ENCODE assay signal across 26 cellular contexts in the genomic region with DNA sequence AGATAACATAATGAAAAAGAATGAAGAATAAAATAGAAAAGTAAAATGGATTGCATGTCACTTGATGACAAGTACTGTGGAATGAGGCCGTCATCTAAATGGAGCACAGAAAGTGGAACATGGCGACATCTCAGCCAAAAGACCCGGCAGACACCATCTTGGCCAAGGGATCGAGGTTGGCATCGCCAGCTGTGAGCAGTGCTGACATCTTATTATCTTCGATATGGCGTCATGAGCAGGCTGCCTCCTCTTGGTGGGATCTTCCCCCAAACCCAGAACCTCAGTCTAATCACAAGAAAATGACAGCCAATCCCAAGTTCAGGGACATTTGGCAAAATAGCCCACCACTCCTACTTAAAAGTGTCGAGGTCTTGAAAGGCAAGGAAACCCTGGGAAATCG. TPM values are rescaled to one million over a fixed set of nuclear protein-coding genes. Genes with fewer than 3 reads are reported as not detected.
DNase-seq lines count a peak whose midpoint lies in the region; ATAC-seq, FAIRE-seq and TF ChIP-seq lines count a peak whose summit lies in the region.
"Had no signal": no experiment of that assay in that cellular context is flagged by ENCODE, and none has a peak within 500 bp of the region (broad histone marks: within the 10 kb centered on the region; RNA-seq: fewer than 3 reads in every experiment).

No MANE protein-coding gene starts in this region.

- TF ChIP-seq POLR2A in HepG2 (IDR thresholded peaks at IDR 0.05; ENCODE audit: insufficient read depth in 1 of 2, low read depth in 2 of 2, low read length in 2 of 2) (no peak), right lobe of liver (IDR thresholded peaks at IDR 0.05) (no peak)

- WGBS in HepG2 (ENCODE audit: low lambda C conversion rate), result 98% methylated on average over 8 of the region's 9 CpGs
- 86% methylated on average over 6 of the region's 9 CpGs for WGBS in right lobe of liver (ENCODE audit: insufficient coverage, low coverage, low lambda C conversion rate, missing lambda C conversion rate)
- 82% methylated on average over 9 of the region's 9 CpGs for WGBS in liver

- H3K9ac ChIP-seq in HepG2 (ENCODE audit: insufficient read depth, low read depth, low read length), result no peak overlapping the region
- H3K9ac ChIP-seq in liver (ENCODE audit: low read depth in 1 of 2, low read length in 2 of 2), result no peak overlapping the region
- H3K9ac ChIP-seq: BLaER1 treated with 17β-estradiol and CSF1 and Interleukin-3, amounts not matched to agents 10 nM and 100 nM; GM23248 had no signal

- TF ChIP-seq CTCF in HepG2 (CRISPR knock-in tag; IDR thresholded peaks at IDR 0.05) (no peak), right lobe of liver (IDR thresholded peaks at IDR 0.05) (no peak), chondrocyte (IDR thresholded peaks at IDR 0.05) (no peak), liver (IDR thresholded peaks at IDR 0.05; ENCODE audit: low read depth, low read length, missing input control) (no peak)

- no peaks in the 10 kb centered on the region for H3K9me3 ChIP-seq in HepG2 (ENCODE audit: low read length)
- no peaks in the 10 kb centered on the region for H3K9me3 ChIP-seq in right lobe of liver
- no peaks in the 10 kb centered on the region for H3K9me3 ChIP-seq in liver (ENCODE audit: control insufficient read depth in 4 of 4, low read length in 3 of 4)
- H3K9me3 ChIP-seq: BE2C; BLaER1 treated with 17β-estradiol and CSF1 and Interleukin-3, amounts not matched to agents 10 nM and 100 nM had no signal

- DNase-seq in HepG2 (ENCODE audit: low spot score), result no peak
- no peak for DNase-seq in right lobe of liver
- peak; percentile 14 for DNase-seq in chondrocyte (ENCODE audit: low spot score)
- DNase-seq in NCI-H1436 treated with DMSO at 0.1 percent for 48 hours (lab: John Stamatoyannopoulos, UW), result no peak
- no peak for DNase-seq in activated CD4-positive, alpha-beta T cell treated with anti-CD3 and anti-CD28 coated beads, Interleukin-2, amount 10 ng/mL, durations not matched to agents 24 days and 14 days
- no peak for DNase-seq in NOMO-1 (lab: John Stamatoyannopoulos, UW; ENCODE audit: unreplicated experiment in 2 of 2)
- DNase-seq: ACHN; AML-193; BE2C; CD4-positive, alpha-beta T cell; CD8-positive, alpha-beta memory T cell; DMS153; DND-41; GM23248; H7; HCEC 1CT had no signal

- in situ Hi-C loops in HepG2 (cut with HindIII; ENCODE audit: extremely low pct_ligation_motif_present, low pct_unique_long_range_greater_than_20kb), result no loop called here

- peaks cover 37% of the 10 kb centered on the region for H3K79me2 ChIP-seq in HepG2 (ENCODE audit: insufficient read depth, low read length)

- ATAC-seq in HepG2 (no peak), right lobe of liver (no peak), HG03520 (IDR thresholded peaks at IDR 0.05; ENCODE audit: unreplicated experiment) (no peak)

- no peak overlapping the region for H3K4me3 Mint-ChIP-seq in chondrocyte (ENCODE audit: unreplicated experiment)
- H3K4me3 Mint-ChIP-seq in activated CD4-positive, alpha-beta T cell treated with anti-CD3 and anti-CD28 coated beads, Interleukin-2, amount 10 ng/mL, durations not matched to agents 24 days and 14 days, result no peak overlapping the region
- H3K4me3 Mint-ChIP-seq: CD14-positive monocyte; CD4-positive, alpha-beta T cell; CD8-positive, alpha-beta memory T cell had no signal

- no peak for FAIRE-seq in HepG2 (lab: Jason Lieb, UNC)
- FAIRE-seq: A204.1, G401.6, GM12892, GM19239, H1 had no signal

- POLR2A ChIA-PET in HepG2 (lab: Yijun Ruan, JAX), result interaction anchor here (1.2 to 15.7 kb wide), 5 partner anchors 13 to 208 kb away, joined by 3 to 638 read pairs (median 96); a partner anchor contains a TSS

- TSS peak; percentile 5 for BruUV-seq in HepG2 (replicated peaks; lab: Mats Ljungman, UMichigan)

- H3K27me3 Mint-ChIP-seq in chondrocyte (ENCODE audit: low read depth), result no peaks in the 10 kb centered on the region
- no peaks in the 10 kb centered on the region for H3K27me3 Mint-ChIP-seq in activated CD4-positive, alpha-beta T cell treated with anti-CD3 and anti-CD28 coated beads, Interleukin-2, amount 10 ng/mL, durations not matched to agents 24 days and 14 days

- intact Hi-C loops in HepG2 (cut with micrococcal nuclease; ENCODE audit: unreplicated experiment), result loop anchor here (5.0 kb wide), 2 partner anchors 34 to 1459 kb away; a partner anchor contains a TSS
- intact Hi-C loops in right lobe of liver (cut with DNase I), result no loop called here
- intact Hi-C loops in activated CD4-positive, alpha-beta T cell treated with anti-CD3 and anti-CD28 coated beads, Interleukin-2, amount 10 ng/mL, durations not matched to agents 24 days and 14 days (cut with micrococcal nuclease), result no loop called here

- H3K27ac ChIP-seq in HepG2 (ENCODE audit: extremely low read length, insufficient read depth, low read length) (no peak overlapping the region), right lobe of liver (peak overlapping the region in 1 of 3 donors; percentile 85), liver (ENCODE audit: low read depth in 1 of 2, low read length in 2 of 2) (peak overlapping the region; percentile 15 to 47)
- H3K27ac ChIP-seq: 22Rv1; BLaER1 treated with 17β-estradiol and CSF1 and Interleukin-3, amounts not matched to agents 10 nM and 100 nM; GM23248 had no signal

- H3K9me3 Mint-ChIP-seq in chondrocyte (ENCODE audit: low read depth), result peaks cover 3% of the 10 kb centered on the region
- no peaks in the 10 kb centered on the region for H3K9me3 Mint-ChIP-seq in activated CD4-positive, alpha-beta T cell treated with anti-CD3 and anti-CD28 coated beads, Interleukin-2, amount 10 ng/mL, durations not matched to agents 24 days and 14 days
- H3K9me3 Mint-ChIP-seq: CD4-positive, alpha-beta T cell; CD8-positive, alpha-beta memory T cell had no signal

- H2AFZ ChIP-seq in HepG2 (ENCODE audit: low read length), result no peak overlapping the region
- H2AFZ ChIP-seq: GM23248 had no signal

- H3K36me3 Mint-ChIP-seq in chondrocyte (ENCODE audit: low read depth), result no peaks in the 10 kb centered on the region
- no peaks in the 10 kb centered on the region for H3K36me3 Mint-ChIP-seq in activated CD4-positive, alpha-beta T cell treated with anti-CD3 and anti-CD28 coated beads, Interleukin-2, amount 10 ng/mL, durations not matched to agents 24 days and 14 days (ENCODE audit: low read depth)
- H3K36me3 Mint-ChIP-seq: CD14-positive monocyte; CD8-positive, alpha-beta memory T cell had no signal

- no peaks in the 10 kb centered on the region for H4K20me1 ChIP-seq in HepG2 (ENCODE audit: insufficient read depth, low read length)
- H4K20me1 ChIP-seq: BLaER1 treated with 17β-estradiol and CSF1 and Interleukin-3, amounts not matched to agents 10 nM and 100 nM had no signal

- H3K36me3 ChIP-seq in HepG2 (replicated peaks in 1 of 2; ENCODE audit: control insufficient read depth in 1 of 2, insufficient read depth in 2 of 2, low read length in 2 of 2), result peaks cover 3 to 17% of the 10 kb centered on the region in 2 experiments; a peak in 3 of 5 replicates
- H3K36me3 ChIP-seq in right lobe of liver, result peaks cover 0 to 11% (median 3%) of the 10 kb centered on the region in 4 donors
- peaks cover 2 to 10% (median 8%) of the 10 kb centered on the region in 4 donors for H3K36me3 ChIP-seq in liver (ENCODE audit: control insufficient read depth in 4 of 4, insufficient read depth in 3 of 4, low read depth in 1 of 4, low read length in 3 of 4)
- H3K36me3 ChIP-seq: BE2C; BLaER1 treated with 17β-estradiol and CSF1 and Interleukin-3, amounts not matched to agents 10 nM and 100 nM had no signal

- H3K27ac Mint-ChIP-seq in chondrocyte (ENCODE audit: unreplicated experiment), result no peak overlapping the region
- H3K27ac Mint-ChIP-seq in activated CD4-positive, alpha-beta T cell treated with anti-CD3 and anti-CD28 coated beads, Interleukin-2, amount 10 ng/mL, durations not matched to agents 24 days and 14 days, result no peak overlapping the region
- H3K27ac Mint-ChIP-seq: CD4-positive, alpha-beta T cell had no signal

- TF ChIP-seq RAD21 in HepG2 (CRISPR knock-in tag; IDR thresholded peaks at IDR 0.05), result no peak
- no peak for TF ChIP-seq RAD21 in liver (IDR thresholded peaks at IDR 0.05)

- no peaks in the 10 kb centered on the region for H3K27me3 ChIP-seq in HepG2 (ENCODE audit: control insufficient read depth in 1 of 2, insufficient read depth in 2 of 2, low read length in 2 of 2)
- no peaks in the 10 kb centered on the region for H3K27me3 ChIP-seq in right lobe of liver
- no peaks in the 10 kb centered on the region for H3K27me3 ChIP-seq in liver (ENCODE audit: control insufficient read depth in 4 of 4, insufficient read depth in 4 of 4, low read length in 3 of 4)
- H3K27me3 ChIP-seq: BE2C; BLaER1 treated with 17β-estradiol and CSF1 and Interleukin-3, amounts not matched to agents 10 nM and 100 nM had no signal

- peaks cover 30% of the 10 kb centered on the region for H3K4me1 Mint-ChIP-seq in chondrocyte (ENCODE audit: low read depth)
- no peaks in the 10 kb centered on the region for H3K4me1 Mint-ChIP-seq in activated CD4-positive, alpha-beta T cell treated with anti-CD3 and anti-CD28 coated beads, Interleukin-2, amount 10 ng/mL, durations not matched to agents 24 days and 14 days
- H3K4me1 Mint-ChIP-seq: CD14-positive monocyte; CD8-positive, alpha-beta memory T cell had no signal

- H3K4me1 ChIP-seq in HepG2 (ENCODE audit: insufficient read depth, low read length) (peaks cover 94% of the 10 kb centered on the region), right lobe of liver (peaks cover 0 to 70% (median 26%) of the 10 kb centered on the region in 4 donors), liver (ENCODE audit: control insufficient read depth in 4 of 4, insufficient read depth in 4 of 4, low read length in 3 of 4) (peaks cover 14 to 79% (median 54%) of the 10 kb centered on the region in 4 donors)
- H3K4me1 ChIP-seq: BE2C had no signal

- CTCF ChIA-PET in HepG2 (lab: Yijun Ruan, JAX; ENCODE audit: low intra/inter-chr PET ratio, low total read pairs), result no interaction called here

- no peak overlapping the region for H3K4me3 ChIP-seq in HepG2 (replicated peaks in 1 of 3; ENCODE audit: insufficient read depth in 1 of 3, low read depth in 2 of 3, low read length in 3 of 3)
- peak overlapping the region in 1 of 3 donors; percentile 75 for H3K4me3 ChIP-seq in right lobe of liver
- H3K4me3 ChIP-seq in liver (ENCODE audit: low read depth in 1 of 3, low read length in 3 of 3), result peak overlapping the region; percentile 61 to 95 (median 92)
- H3K4me3 ChIP-seq: BLaER1 treated with 17β-estradiol and CSF1 and Interleukin-3, amounts not matched to agents 10 nM and 100 nM; GM23248 had no signal

- H3K4me2 ChIP-seq in HepG2 (ENCODE audit: low read depth, low read length), result peak overlapping the region; percentile 29
- H3K4me2 ChIP-seq: BLaER1 treated with 17β-estradiol and CSF1 and Interleukin-3, amounts not matched to agents 10 nM and 100 nM had no signal

- TF ChIP-seq EP300 in HepG2 (IDR thresholded peaks at IDR 0.05; ENCODE audit: low read depth in 2 of 2, low read length in 2 of 2) (no peak), HepG2 (CRISPR knock-in tag; IDR thresholded peaks at IDR 0.05; ENCODE audit: borderline replicate concordance) (no peak)

RNA-seq across cellular contexts. Expression of a gene that starts 15.1 kb away (rescaled TPM):
- total RNA-seq in HepG2 (2016; rRNA removed; fragmentation: Illumina TruSeq; extraction: Trizol) (237 and 498 TPM in 2 replicates), right lobe of liver (100 to 1,000 TPM in 4 of 6 experiments, 10 to 100 TPM in 2; 24.7 to 317 (median 167) TPM), chondrocyte (0.50 to 0.54 TPM in 2 of 3 replicates, not detected in the other), liver (100 to 1,000 TPM in 1 of 2 donors, 10 to 100 TPM in 1; 45.7 to 250 TPM)
- 71.6 and 82.2 TPM in 2 replicates for total RNA-seq in HepG2 (2016; cell fraction: cytosol; rRNA removed; fragmentation: Illumina TruSeq; extraction: Trizol; ENCODE audit: low read depth)
- 219 and 507 TPM in 2 replicates for total RNA-seq in HepG2 (2016; cell fraction: insoluble cytoplasmic fraction; rRNA removed; fragmentation: Illumina TruSeq; extraction: Trizol)
- 187 and 205 TPM in 2 replicates for total RNA-seq in HepG2 (2016; cell fraction: membrane; rRNA removed; fragmentation: Illumina TruSeq; extraction: Trizol)
- total RNA-seq in HepG2 (2016; cell fraction: nucleus; rRNA removed; fragmentation: Illumina TruSeq; extraction: Trizol), result 372 and 429 TPM in 2 replicates
- polyA plus RNA-seq in HepG2 (2011; rRNA removed) (449 and 569 TPM in 2 replicates), liver (100 to 1,000 TPM in 1 of 2 donors, 10 to 100 TPM in 1; 37.0 to 122 TPM)
- polyA plus RNA-seq in HepG2 (2011; cell fraction: cytosol; rRNA removed), result 331 and 435 TPM in 2 replicates
- polyA plus RNA-seq in HepG2 (2011; cell fraction: nucleus; rRNA removed), result 165 and 220 TPM in 2 replicates
- 423 and 569 TPM in 2 replicates for polyA plus RNA-seq in HepG2 (2012)
- polyA plus RNA-seq in HepG2 (2016; cell fraction: cytosol; fragmentation: Illumina TruSeq; extraction: Trizol; ENCODE audit: low read depth), result 81.2 and 88.3 TPM in 2 replicates
- 241 and 254 TPM in 2 replicates for polyA plus RNA-seq in HepG2 (2016; cell fraction: insoluble cytoplasmic fraction; fragmentation: Illumina TruSeq; extraction: Trizol; ENCODE audit: low read depth)
- polyA plus RNA-seq in HepG2 (2016; cell fraction: membrane; fragmentation: Illumina TruSeq; extraction: Trizol; ENCODE audit: low read depth), result 159 and 171 TPM in 2 replicates
- 573 and 590 TPM in 2 replicates for polyA plus RNA-seq in HepG2 (2016; cell fraction: nucleus; fragmentation: Illumina TruSeq; extraction: Trizol; ENCODE audit: insufficient read depth, low read depth)
- 0.30 and 414 TPM in 2 replicates for polyA minus RNA-seq in HepG2 (2011; rRNA and poly(A)+ RNA removed; ENCODE audit: low replicate concordance)
- 176 and 231 TPM in 2 replicates for polyA minus RNA-seq in HepG2 (2011; cell fraction: cytosol; rRNA and poly(A)+ RNA removed)
- 87.0 and 105 TPM in 2 replicates for polyA minus RNA-seq in HepG2 (2011; cell fraction: nucleus; rRNA and poly(A)+ RNA removed)
- total RNA-seq in activated CD4-positive, alpha-beta T cell treated with anti-CD3 and anti-CD28 coated beads, Interleukin-2, amount 10 ng/mL, durations not matched to agents 24 days and 14 days, result not detected in 2 replicates
- total RNA-seq: CD4-positive, alpha-beta T cell; CD8-positive, alpha-beta memory T cell; GM23248 had no signal
- polyA plus RNA-seq: CD14-positive monocyte; CD8-positive, alpha-beta memory T cell; GM23248 had no signal

RNA-seq across cellular contexts. Expression of a gene that starts 15.8 kb away (rescaled TPM):
- 433 and 825 TPM in 2 replicates for total RNA-seq in HepG2 (2016; rRNA removed; fragmentation: Illumina TruSeq; extraction: Trizol)
- total RNA-seq in HepG2 (2016; cell fraction: cytosol; rRNA removed; fragmentation: Illumina TruSeq; extraction: Trizol; ENCODE audit: low read depth), result 141 and 152 TPM in 2 replicates
- 426 and 840 TPM in 2 replicates for total RNA-seq in HepG2 (2016; cell fraction: insoluble cytoplasmic fraction; rRNA removed; fragmentation: Illumina TruSeq; extraction: Trizol)
- total RNA-seq in HepG2 (2016; cell fraction: membrane; rRNA removed; fragmentation: Illumina TruSeq; extraction: Trizol), result 232 and 248 TPM in 2 replicates
- 726 and 813 TPM in 2 replicates for total RNA-seq in HepG2 (2016; cell fraction: nucleus; rRNA removed; fragmentation: Illumina TruSeq; extraction: Trizol)
- 2,200 and 3,367 TPM in 2 replicates for polyA plus RNA-seq in HepG2 (2011; rRNA removed)
- 3,577 and 4,656 TPM in 2 replicates for polyA plus RNA-seq in HepG2 (2011; cell fraction: cytosol; rRNA removed)
- 1,545 and 2,325 TPM in 2 replicates for polyA plus RNA-seq in HepG2 (2011; cell fraction: nucleus; rRNA removed)
- 306 and 2,041 TPM in 2 replicates for polyA plus RNA-seq in HepG2 (2012)
- 168 and 171 TPM in 2 replicates for polyA plus RNA-seq in HepG2 (2016; cell fraction: cytosol; fragmentation: Illumina TruSeq; extraction: Trizol; ENCODE audit: low read depth)
- 463 and 467 TPM in 2 replicates for polyA plus RNA-seq in HepG2 (2016; cell fraction: insoluble cytoplasmic fraction; fragmentation: Illumina TruSeq; extraction: Trizol; ENCODE audit: low read depth)
- 216 and 234 TPM in 2 replicates for polyA plus RNA-seq in HepG2 (2016; cell fraction: membrane; fragmentation: Illumina TruSeq; extraction: Trizol; ENCODE audit: low read depth)
- polyA plus RNA-seq in HepG2 (2016; cell fraction: nucleus; fragmentation: Illumina TruSeq; extraction: Trizol; ENCODE audit: insufficient read depth, low read depth), result 1,122 and 1,162 TPM in 2 replicates
- 0.47 and 1,312 TPM in 2 replicates for polyA minus RNA-seq in HepG2 (2011; rRNA and poly(A)+ RNA removed; ENCODE audit: low replicate concordance)
- polyA minus RNA-seq in HepG2 (2011; cell fraction: cytosol; rRNA and poly(A)+ RNA removed), result 680 and 1,323 TPM in 2 replicates
- polyA minus RNA-seq in HepG2 (2011; cell fraction: nucleus; rRNA and poly(A)+ RNA removed), result 461 and 851 TPM in 2 replicates
- total RNA-seq in right lobe of liver, result over 10,000 TPM in 2 of 6 experiments, 1,000 to 10,000 TPM in 4; 5,211 to 12,749 (median 8,707) TPM
- 3.6 to 4.6 TPM (median 3.9 TPM) in 3 replicates for total RNA-seq in chondrocyte
- over 10,000 TPM in 1 of 2 donors, 1,000 to 10,000 TPM in 1; 2,087 to 17,984 TPM for total RNA-seq in liver
- over 10,000 TPM; 11,518 to 14,500 TPM for polyA plus RNA-seq in liver
- total RNA-seq in activated CD4-positive, alpha-beta T cell treated with anti-CD3 and anti-CD28 coated beads, Interleukin-2, amount 10 ng/mL, durations not matched to agents 24 days and 14 days, result not detected in 2 replicates
- total RNA-seq: CD4-positive, alpha-beta T cell; CD8-positive, alpha-beta memory T cell; H1; H7 had no signal
- polyA plus RNA-seq: CD14-positive monocyte; CD8-positive, alpha-beta memory T cell; H1 had no signal

RNA-seq across cellular contexts. Expression of a gene that starts 35.1 kb away (rescaled TPM):
- total RNA-seq in HepG2 (2016; rRNA removed; fragmentation: Illumina TruSeq; extraction: Trizol), result 17.2 and 39.1 TPM in 2 replicates
- 5.1 and 5.2 TPM in 2 replicates for total RNA-seq in HepG2 (2016; cell fraction: cytosol; rRNA removed; fragmentation: Illumina TruSeq; extraction: Trizol; ENCODE audit: low read depth)
- total RNA-seq in HepG2 (2016; cell fraction: insoluble cytoplasmic fraction; rRNA removed; fragmentation: Illumina TruSeq; extraction: Trizol), result 18.0 and 38.7 TPM in 2 replicates
- total RNA-seq in HepG2 (2016; cell fraction: membrane; rRNA removed; fragmentation: Illumina TruSeq; extraction: Trizol), result 9.0 and 10.8 TPM in 2 replicates
- 31.1 and 34.0 TPM in 2 replicates for total RNA-seq in HepG2 (2016; cell fraction: nucleus; rRNA removed; fragmentation: Illumina TruSeq; extraction: Trizol)
- 57.8 and 82.7 TPM in 2 replicates for polyA plus RNA-seq in HepG2 (2011; rRNA removed)
- polyA plus RNA-seq in HepG2 (2011; cell fraction: cytosol; rRNA removed), result 51.9 and 68.1 TPM in 2 replicates
- 26.7 and 38.8 TPM in 2 replicates for polyA plus RNA-seq in HepG2 (2011; cell fraction: nucleus; rRNA removed)
- polyA plus RNA-seq in HepG2 (2012), result 39.8 and 51.8 TPM in 2 replicates
- 4.5 and 5.5 TPM in 2 replicates for polyA plus RNA-seq in HepG2 (2016; cell fraction: cytosol; fragmentation: Illumina TruSeq; extraction: Trizol; ENCODE audit: low read depth)
- polyA plus RNA-seq in HepG2 (2016; cell fraction: insoluble cytoplasmic fraction; fragmentation: Illumina TruSeq; extraction: Trizol; ENCODE audit: low read depth), result 17.2 and 17.4 TPM in 2 replicates
- 7.7 and 8.0 TPM in 2 replicates for polyA plus RNA-seq in HepG2 (2016; cell fraction: membrane; fragmentation: Illumina TruSeq; extraction: Trizol; ENCODE audit: low read depth)
- polyA plus RNA-seq in HepG2 (2016; cell fraction: nucleus; fragmentation: Illumina TruSeq; extraction: Trizol; ENCODE audit: insufficient read depth, low read depth), result 48.5 and 50.8 TPM in 2 replicates
- polyA minus RNA-seq in HepG2 (2011; rRNA and poly(A)+ RNA removed; ENCODE audit: low replicate concordance), result 48.7 TPM in 1 of 2 replicates, not detected in the other
- 12.7 and 23.3 TPM in 2 replicates for polyA minus RNA-seq in HepG2 (2011; cell fraction: cytosol; rRNA and poly(A)+ RNA removed)
- polyA minus RNA-seq in HepG2 (2011; cell fraction: nucleus; rRNA and poly(A)+ RNA removed), result 13.5 and 19.5 TPM in 2 replicates
- 100 to 1,000 TPM in 4 of 6 experiments, 10 to 100 TPM in 2; 41.2 to 204 (median 145) TPM for total RNA-seq in right lobe of liver
- not detected in 3 replicates for total RNA-seq in chondrocyte
- 100 to 1,000 TPM in 1 of 2 donors, 10 to 100 TPM in 1; 50.5 to 150 TPM for total RNA-seq in liver
- polyA plus RNA-seq in liver, result 10 to 100 TPM; 67.6 to 80.3 TPM
- total RNA-seq in activated CD4-positive, alpha-beta T cell treated with anti-CD3 and anti-CD28 coated beads, Interleukin-2, amount 10 ng/mL, durations not matched to agents 24 days and 14 days, result not detected in 2 replicates
- total RNA-seq: CD4-positive, alpha-beta T cell; CD8-positive, alpha-beta memory T cell; GM23248; H1; H7 had no signal
- polyA plus RNA-seq: CD14-positive monocyte; CD8-positive, alpha-beta memory T cell; GM23248; H1 had no signal

Comparison
In these comparisons a context has a peak if more than half of its experiments do, and no peak if none do; other contexts are left out.
1. H3K4me3 ChIP-seq: peak in liver (3 of 3); none in HepG2 (0 of 3).
2. RNA of a gene that starts 15.1 kb away (total RNA-seq): 71.6 to 507 TPM in HepG2, 45.7 to 250 TPM in liver and 24.7 to 317 TPM in right lobe of liver; 0.50 to 0.54 TPM in chondrocyte and not detected in activated CD4-positive, alpha-beta T cell treated with anti-CD3 and anti-CD28 coated beads, Interleukin-2, amount 10 ng/mL, durations not matched to agents 24 days and 14 days; every median in the first group is over 10 times any median in the second.
3. RNA of a gene that starts 15.8 kb away (total RNA-seq): 2,087 to 17,984 TPM in liver, 5,211 to 12,749 TPM in right lobe of liver and 141 to 840 TPM in HepG2; 3.6 to 4.6 TPM in chondrocyte and not detected in activated CD4-positive, alpha-beta T cell treated with anti-CD3 and anti-CD28 coated beads, Interleukin-2, amount 10 ng/mL, durations not matched to agents 24 days and 14 days; every median in the first group is over 10 times any median in the second.